28 cellular contexts compared by ENCODE assay signal in genomic region chr17:73654241-73654640, GRCh38.
"Had no signal": no experiment of that assay in that cellular context is flagged by ENCODE, and none has a peak within 500 bp of the region (broad histone marks: within the 10 kb centered on the region; RNA-seq: fewer than 3 reads in every experiment).

No MANE protein-coding gene starts in this region.

- H3K27ac Mint-ChIP-seq: activated CD4-positive, alpha-beta memory T cell treated with anti-CD3 and anti-CD28 coated beads for 36 hours; activated CD4-positive, alpha-beta T cell treated with anti-CD3 and anti-CD28 coated beads for 36 hours; activated CD4-positive, alpha-beta T cell treated with anti-CD3 and anti-CD28 coated beads, Interleukin-2, amount 10 ng/mL, durations not matched to agents 24 days and 14 days; activated CD8-positive, alpha-beta memory T cell treated with anti-CD3 and anti-CD28 coated beads, Interleukin-2, amount 10 ng/mL, durations not matched to agents 7 days and 5 days; activated CD8-positive, alpha-beta T cell treated with anti-CD3 and anti-CD28 coated beads, Interleukin-2, amount 10 ng/mL, durations not matched to agents 7 days and 5 days; activated naive CD4-positive, alpha-beta T cell treated with anti-CD3 and anti-CD28 coated beads, Interleukin-2, amount 10 ng/mL, durations not matched to agents 7 days and 5 days; activated naive CD4-positive, alpha-beta T cell treated with anti-CD3 and anti-CD28 coated beads, Interleukin-2, amount 50 U/mL, for 72 hours; activated naive CD8-positive, alpha-beta T cell treated with anti-CD3 and anti-CD28 coated beads, Interleukin-2, amount 10 ng/mL, durations not matched to agents 7 days and 5 days; activated T-cell treated with anti-CD3 and anti-CD28 coated beads, Interleukin-2, amount 50 U/mL, for 72 hours; brain; dendritic cell treated with granulocyte-macrophage colony-stimulating factor and Interleukin-4, amounts not matched to agents 40 ng/mL and 50 ng/mL, for 4 days; effector memory CD8-positive, alpha-beta T cell had no signal

- H3K36me3 ChIP-seq: ascending aorta, breast epithelium, esophagus squamous epithelium had no signal

- H3K27me3 ChIP-seq: ascending aorta had no signal

- ATAC-seq: activated CD4-positive, alpha-beta T cell treated with anti-CD3 and anti-CD28 coated beads for 36 hours; activated CD8-positive, alpha-beta memory T cell treated with anti-CD3 and anti-CD28 coated beads, Interleukin-2, amount 10 ng/mL, durations not matched to agents 7 days and 5 days; activated CD8-positive, alpha-beta T cell treated with anti-CD3 and anti-CD28 coated beads, Interleukin-2, amount 10 ng/mL, durations not matched to agents 7 days and 5 days; activated naive CD4-positive, alpha-beta T cell treated with anti-CD3 and anti-CD28 coated beads, Interleukin-2, amount 50 U/mL, for 72 hours; activated T-cell treated with anti-CD3 and anti-CD28 coated beads, Interleukin-2, amount 50 U/mL, for 72 hours; effector memory CD8-positive, alpha-beta T cell had no signal

- DNase-seq: activated CD4-positive, alpha-beta memory T cell treated with anti-CD3 and anti-CD28 coated beads for 36 hours; activated CD4-positive, alpha-beta T cell treated with anti-CD3 and anti-CD28 coated beads for 36 hours; activated CD4-positive, alpha-beta T cell treated with anti-CD3 and anti-CD28 coated beads, Interleukin-2, amount 10 ng/mL, durations not matched to agents 24 days and 14 days; activated CD4-positive, CD25-positive, alpha-beta regulatory T cell; activated CD4-positive, CD25-positive, alpha-beta regulatory T cell treated with anti-CD3 and anti-CD28 coated beads, Interleukin-2, amount 50 U/mL, for 72 hours; activated CD8-positive, alpha-beta memory T cell treated with anti-CD3 and anti-CD28 coated beads, Interleukin-2, amount 10 ng/mL, durations not matched to agents 7 days and 5 days; activated CD8-positive, alpha-beta memory T cell treated with anti-CD3 and anti-CD28 coated beads, Interleukin-2, amount 50 U/mL, for 4 hours; activated CD8-positive, alpha-beta T cell treated with anti-CD3 and anti-CD28 coated beads, Interleukin-2, amount 10 ng/mL, durations not matched to agents 7 days and 5 days; activated gamma-delta T cell; activated naive CD4-positive, alpha-beta T cell; activated naive CD4-positive, alpha-beta T cell treated with anti-CD3 and anti-CD28 coated beads, Interleukin-2, amount 10 ng/mL, durations not matched to agents 7 days and 5 days; activated naive CD8-positive, alpha-beta T cell treated with anti-CD3 and anti-CD28 coated beads, Interleukin-2, amount 10 ng/mL, durations not matched to agents 7 days and 5 days; activated T-cell treated with anti-CD3 and anti-CD28 coated beads, Interleukin-2, amount 50 U/mL, for 1 hour; activated T-cell treated with anti-CD3 and anti-CD28 coated beads, Interleukin-2, amount 50 U/mL, for 72 hours; dorsolateral prefrontal cortex; effector CD4-positive, alpha-beta T cell; effector memory CD8-positive, alpha-beta T cell; erythroblast; esophagus squamous epithelium; T-helper 2 cell had no signal

- H3K4me3 ChIP-seq: ascending aorta, breast epithelium, coronary artery, dorsolateral prefrontal cortex, esophagus squamous epithelium had no signal

- H3K4me1 Mint-ChIP-seq: activated CD4-positive, alpha-beta T cell treated with anti-CD3 and anti-CD28 coated beads for 36 hours; central memory CD8-positive, alpha-beta T cell had no signal

- H3K27ac ChIP-seq: ascending aorta, breast epithelium, coronary artery, dorsolateral prefrontal cortex, esophagus squamous epithelium had no signal

- H3K9me3 Mint-ChIP-seq: effector memory CD8-positive, alpha-beta T cell had no signal

- FAIRE-seq: frontal cortex had no signal

- H3K4me3 Mint-ChIP-seq: activated CD4-positive, alpha-beta memory T cell treated with anti-CD3 and anti-CD28 coated beads for 36 hours; activated CD4-positive, alpha-beta T cell treated with anti-CD3 and anti-CD28 coated beads for 36 hours; activated CD4-positive, alpha-beta T cell treated with anti-CD3 and anti-CD28 coated beads, Interleukin-2, amount 10 ng/mL, durations not matched to agents 24 days and 14 days; activated CD8-positive, alpha-beta memory T cell treated with anti-CD3 and anti-CD28 coated beads, Interleukin-2, amount 10 ng/mL, durations not matched to agents 7 days and 5 days; activated CD8-positive, alpha-beta T cell treated with anti-CD3 and anti-CD28 coated beads, Interleukin-2, amount 10 ng/mL, durations not matched to agents 7 days and 5 days; activated naive CD4-positive, alpha-beta T cell treated with anti-CD3 and anti-CD28 coated beads, Interleukin-2, amount 10 ng/mL, durations not matched to agents 7 days and 5 days; activated naive CD8-positive, alpha-beta T cell treated with anti-CD3 and anti-CD28 coated beads, Interleukin-2, amount 10 ng/mL, durations not matched to agents 7 days and 5 days; activated T-cell treated with anti-CD3 and anti-CD28 coated beads, Interleukin-2, amount 50 U/mL, for 72 hours; brain; central memory CD8-positive, alpha-beta T cell; dendritic cell treated with granulocyte-macrophage colony-stimulating factor and Interleukin-4, amounts not matched to agents 40 ng/mL and 50 ng/mL, for 4 days; effector memory CD8-positive, alpha-beta T cell had no signal

- H3K4me1 ChIP-seq: ascending aorta, breast epithelium had no signal

- H3K27me3 Mint-ChIP-seq: activated CD4-positive, alpha-beta memory T cell treated with anti-CD3 and anti-CD28 coated beads for 36 hours; activated CD4-positive, alpha-beta T cell treated with anti-CD3 and anti-CD28 coated beads for 36 hours had no signal
